1 cellular context compared by ENCODE assay signal in the genomic region with DNA sequence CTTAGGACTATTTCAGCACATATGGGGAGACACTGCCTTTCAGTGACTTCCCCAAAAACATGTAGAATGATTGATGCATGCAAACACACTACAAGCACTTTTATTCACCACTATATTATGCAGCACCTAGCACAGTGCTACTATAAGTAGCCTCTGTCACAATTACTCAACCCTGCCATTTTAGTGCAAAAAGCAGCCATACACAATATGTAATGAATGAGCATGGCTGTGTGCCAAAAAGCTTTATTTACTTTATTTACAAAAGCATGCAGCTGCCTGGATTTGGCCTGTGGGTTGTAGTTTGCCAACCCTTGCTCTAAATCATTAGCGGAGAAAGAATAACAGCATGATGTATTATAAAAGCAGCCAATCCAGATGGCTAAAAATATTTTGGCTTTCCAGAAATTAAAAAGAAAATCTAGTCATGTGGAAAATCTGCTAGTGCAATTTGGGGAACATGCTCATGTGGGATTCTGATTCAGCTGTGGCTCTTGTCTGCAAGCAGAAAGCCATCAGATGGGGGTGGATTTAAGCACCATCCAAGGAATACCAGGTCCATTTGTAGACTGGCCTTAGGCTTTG.
TF ChIP-seq lines count a peak whose summit lies in the region.

No MANE protein-coding gene starts in this region.

TF ChIP-seq in SK-N-SH, 30 proteins besides CTCF, POLR2A, EP300 and RAD21 (continued from another document):
- TF ChIP-seq NFIC (IDR thresholded peaks at IDR 0.05; ENCODE audit: borderline replicate concordance) (no peak), RFX5 (IDR thresholded peaks at IDR 0.05; ENCODE audit: low read length) (no peak), GABPA (IDR thresholded peaks at IDR 0.05; ENCODE audit: low read depth) (no peak), CHD2 (IDR thresholded peaks at IDR 0.05; ENCODE audit: low read length, partially characterized antibody) (no peak), RXRA (IDR thresholded peaks at IDR 0.05; ENCODE audit: borderline replicate concordance, low read depth) (no peak), SMC3 (IDR thresholded peaks at IDR 0.05; ENCODE audit: low read depth, low read length) (no peak), POLR2AphosphoS5 (IDR thresholded peaks at IDR 0.05; ENCODE audit: low read depth, low read length) (no peak)
- TF ChIP-seq, protein P1, sequence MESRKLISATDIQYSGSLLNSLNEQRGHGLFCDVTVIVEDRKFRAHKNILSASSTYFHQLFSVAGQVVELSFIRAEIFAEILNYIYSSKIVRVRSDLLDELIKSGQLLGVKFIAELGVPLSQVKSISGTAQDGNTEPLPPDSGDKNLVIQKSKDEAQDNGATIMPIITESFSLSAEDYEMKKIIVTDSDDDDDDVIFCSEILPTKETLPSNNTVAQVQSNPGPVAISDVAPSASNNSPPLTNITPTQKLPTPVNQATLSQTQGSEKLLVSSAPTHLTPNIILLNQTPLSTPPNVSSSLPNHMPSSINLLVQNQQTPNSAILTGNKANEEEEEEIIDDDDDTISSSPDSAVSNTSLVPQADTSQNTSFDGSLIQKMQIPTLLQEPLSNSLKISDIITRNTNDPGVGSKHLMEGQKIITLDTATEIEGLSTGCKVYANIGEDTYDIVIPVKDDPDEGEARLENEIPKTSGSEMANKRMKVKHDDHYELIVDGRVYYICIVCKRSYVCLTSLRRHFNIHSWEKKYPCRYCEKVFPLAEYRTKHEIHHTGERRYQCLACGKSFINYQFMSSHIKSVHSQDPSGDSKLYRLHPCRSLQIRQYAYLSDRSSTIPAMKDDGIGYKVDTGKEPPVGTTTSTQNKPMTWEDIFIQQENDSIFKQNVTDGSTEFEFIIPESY (IDR thresholded peaks at IDR 0.05; ENCODE audit: borderline replicate concordance, low read depth) = no peak
